In genomic region chr18:78976697-78977626, GRCh38 we compare ENCODE assay signal across 14 cellular contexts. TPM values are rescaled to one million over a fixed set of nuclear protein-coding genes. Genes with fewer than 3 reads are reported as not detected.
DNase-seq lines count a peak whose midpoint lies in the region; ATAC-seq and TF ChIP-seq lines count a peak whose summit lies in the region.
"Had no signal": no experiment of that assay in that cellular context is flagged by ENCODE, and none has a peak within 500 bp of the region (broad histone marks: within the 10 kb centered on the region; RNA-seq: fewer than 3 reads in every experiment).

No MANE protein-coding gene starts in this region.

- peaks cover 88% of the 10 kb centered on the region for H3K27me3 ChIP-seq in smooth muscle cell (ENCODE audit: low read depth)
- H3K27me3 ChIP-seq in upper lobe of right lung, result peaks cover 91% of the 10 kb centered on the region

- H3K4me3 ChIP-seq in iPS-18c (ENCODE audit: insufficient read depth, low read depth, low read length), result peak overlapping the region; percentile 20
- H3K4me3 ChIP-seq in smooth muscle cell, result no peak overlapping the region
- no peak overlapping the region for H3K4me3 ChIP-seq in upper lobe of right lung
- H3K4me3 ChIP-seq: adrenal gland, thoracic aorta had no signal

- H3K4me1 ChIP-seq in smooth muscle cell (ENCODE audit: low read depth), result peaks cover 32% of the 10 kb centered on the region
- peaks cover 9% of the 10 kb centered on the region for H3K4me1 ChIP-seq in upper lobe of right lung

- H3K27me3 Mint-ChIP-seq in activated CD4-positive, alpha-beta memory T cell treated with anti-CD3 and anti-CD28 coated beads, Interleukin-2, amount 10 ng/mL, durations not matched to agents 7 days and 5 days, result peaks cover 59% of the 10 kb centered on the region

- intact Hi-C loops in upper lobe of right lung (cut with DNase I), result no loop called here

- H3K9me3 Mint-ChIP-seq in activated CD4-positive, alpha-beta memory T cell treated with anti-CD3 and anti-CD28 coated beads, Interleukin-2, amount 10 ng/mL, durations not matched to agents 7 days and 5 days, result no peaks in the 10 kb centered on the region

- no peak for ATAC-seq in upper lobe of right lung
- ATAC-seq in HG03457 (IDR thresholded peaks at IDR 0.05; ENCODE audit: unreplicated experiment), result no peak
- ATAC-seq: esophagus mucosa, left colon had no signal

- H3K36me3 ChIP-seq in smooth muscle cell (ENCODE audit: low read depth) (no peaks in the 10 kb centered on the region), upper lobe of right lung (no peaks in the 10 kb centered on the region)
- H3K36me3 ChIP-seq: adrenal gland, thoracic aorta had no signal

- peak overlapping the region; percentile 13 for H3K27ac Mint-ChIP-seq in activated CD4-positive, alpha-beta memory T cell treated with anti-CD3 and anti-CD28 coated beads, Interleukin-2, amount 10 ng/mL, durations not matched to agents 7 days and 5 days

- POLR2A ChIA-PET in activated CD4-positive, alpha-beta memory T cell treated with anti-CD3 and anti-CD28 coated beads, Interleukin-2, amount 10 ng/mL, durations not matched to agents 7 days and 5 days (lab: Charles Lee), result no interaction called here

- H3K4me2 ChIP-seq in smooth muscle cell, result peak overlapping the region; percentile 84

- peaks cover 13% of the 10 kb centered on the region for H3K4me1 Mint-ChIP-seq in activated CD4-positive, alpha-beta memory T cell treated with anti-CD3 and anti-CD28 coated beads, Interleukin-2, amount 10 ng/mL, durations not matched to agents 7 days and 5 days

- no peaks in the 10 kb centered on the region for H3K79me2 ChIP-seq in smooth muscle cell (ENCODE audit: low read depth)

- H3K9me3 ChIP-seq in iPS-18c (ENCODE audit: control insufficient read depth, insufficient read depth, low read length) (no peaks in the 10 kb centered on the region), smooth muscle cell (replicated peaks; ENCODE audit: low read depth) (no peaks in the 10 kb centered on the region), upper lobe of right lung (no peaks in the 10 kb centered on the region)
- H3K9me3 ChIP-seq: adrenal gland, thoracic aorta had no signal

- H3F3A ChIP-seq in smooth muscle cell (ENCODE audit: low read depth), result no peaks in the 10 kb centered on the region

- WGBS in smooth muscle cell (ENCODE audit: low lambda C conversion rate), result 8% methylated on average over 53 of the region's 55 CpGs

- CTCF ChIA-PET in activated CD4-positive, alpha-beta memory T cell treated with anti-CD3 and anti-CD28 coated beads, Interleukin-2, amount 10 ng/mL, durations not matched to agents 7 days and 5 days (lab: Charles Lee), result no interaction called here

- TF ChIP-seq CTCF in smooth muscle cell (IDR thresholded peaks at IDR 0.05; ENCODE audit: borderline replicate concordance, insufficient read depth, poor library complexity, severe bottlenecking), result no peak
- no peak for TF ChIP-seq CTCF in upper lobe of right lung (IDR thresholded peaks at IDR 0.05)

- no peak overlapping the region for H3K4me3 Mint-ChIP-seq in activated CD4-positive, alpha-beta memory T cell treated with anti-CD3 and anti-CD28 coated beads, Interleukin-2, amount 10 ng/mL, durations not matched to agents 7 days and 5 days

- H2AFZ ChIP-seq in smooth muscle cell (ENCODE audit: low read depth), result no peak overlapping the region

- H3K36me3 Mint-ChIP-seq in activated CD4-positive, alpha-beta memory T cell treated with anti-CD3 and anti-CD28 coated beads, Interleukin-2, amount 10 ng/mL, durations not matched to agents 7 days and 5 days (ENCODE audit: low read depth), result peaks cover 9% of the 10 kb centered on the region

- no peak overlapping the region for H3K9ac ChIP-seq in smooth muscle cell (ENCODE audit: low read depth)

- no peaks in the 10 kb centered on the region for H4K20me1 ChIP-seq in smooth muscle cell (ENCODE audit: low read depth)

- DNase-seq in activated T-cell treated with anti-CD3 and anti-CD28 coated beads, Interleukin-2, amount 50 U/mL, for 48 hours, result peak; percentile 20 to 21
- DNase-seq in activated T-cell treated with anti-CD3 and anti-CD28 coated beads, Interleukin-2, amount 50 U/mL, for 1 hour, result no peak
- no peak for DNase-seq in activated CD4-positive, alpha-beta memory T cell treated with anti-CD3 and anti-CD28 coated beads, Interleukin-2, amount 10 ng/mL, durations not matched to agents 7 days and 5 days
- no peak for DNase-seq in smooth muscle cell (lab: John Stamatoyannopoulos, UW; ENCODE audit: unreplicated experiment)
- DNase-seq in upper lobe of right lung, result no peak
- DNase-seq in stimulated activated CD4-positive, alpha-beta T cell treated with anti-CD3 and anti-CD28 coated beads, Interleukin-2, amount 100 ng/mL, for 48 hours, result no peak
- DNase-seq: adrenal gland, COR-L47, left colon, NCI-H1092 had no signal

- no peak overlapping the region for H3K27ac ChIP-seq in smooth muscle cell (ENCODE audit: low read depth)
- H3K27ac ChIP-seq in upper lobe of right lung, result no peak overlapping the region
- H3K27ac ChIP-seq: adrenal gland, thoracic aorta had no signal

RNA-seq across cellular contexts. Expression of gene SALL3, which starts 2.7 kb away (rescaled TPM):
- not detected for total RNA-seq in activated CD4-positive, alpha-beta memory T cell treated with anti-CD3 and anti-CD28 coated beads, Interleukin-2, amount 10 ng/mL, durations not matched to agents 7 days and 5 days
- total RNA-seq in smooth muscle cell, result 0.81 and 3.2 TPM in 2 replicates
- 1.00 and 1.2 TPM in 2 replicates for polyA plus RNA-seq in smooth muscle cell
- not detected for total RNA-seq in upper lobe of right lung
- total RNA-seq: esophagus mucosa, left colon, thoracic aorta had no signal
- polyA plus RNA-seq: adrenal gland had no signal

Comparison
In these comparisons a context has a peak if more than half of its experiments do, and no peak if none do; other contexts are left out.
1. DNase-seq: peak in activated T-cell treated with anti-CD3 and anti-CD28 coated beads, Interleukin-2, amount 50 U/mL, for 48 hours (2 of 2); none in activated T-cell treated with anti-CD3 and anti-CD28 coated beads, Interleukin-2, amount 50 U/mL, for 1 hour (single experiment), activated CD4-positive, alpha-beta memory T cell treated with anti-CD3 and anti-CD28 coated beads, Interleukin-2, amount 10 ng/mL, durations not matched to agents 7 days and 5 days (single experiment), smooth muscle cell (single experiment), upper lobe of right lung (single experiment) and stimulated activated CD4-positive, alpha-beta T cell treated with anti-CD3 and anti-CD28 coated beads, Interleukin-2, amount 100 ng/mL, for 48 hours (0 of 2).